6 cellular contexts compared by ENCODE assay signal in the genomic region with DNA sequence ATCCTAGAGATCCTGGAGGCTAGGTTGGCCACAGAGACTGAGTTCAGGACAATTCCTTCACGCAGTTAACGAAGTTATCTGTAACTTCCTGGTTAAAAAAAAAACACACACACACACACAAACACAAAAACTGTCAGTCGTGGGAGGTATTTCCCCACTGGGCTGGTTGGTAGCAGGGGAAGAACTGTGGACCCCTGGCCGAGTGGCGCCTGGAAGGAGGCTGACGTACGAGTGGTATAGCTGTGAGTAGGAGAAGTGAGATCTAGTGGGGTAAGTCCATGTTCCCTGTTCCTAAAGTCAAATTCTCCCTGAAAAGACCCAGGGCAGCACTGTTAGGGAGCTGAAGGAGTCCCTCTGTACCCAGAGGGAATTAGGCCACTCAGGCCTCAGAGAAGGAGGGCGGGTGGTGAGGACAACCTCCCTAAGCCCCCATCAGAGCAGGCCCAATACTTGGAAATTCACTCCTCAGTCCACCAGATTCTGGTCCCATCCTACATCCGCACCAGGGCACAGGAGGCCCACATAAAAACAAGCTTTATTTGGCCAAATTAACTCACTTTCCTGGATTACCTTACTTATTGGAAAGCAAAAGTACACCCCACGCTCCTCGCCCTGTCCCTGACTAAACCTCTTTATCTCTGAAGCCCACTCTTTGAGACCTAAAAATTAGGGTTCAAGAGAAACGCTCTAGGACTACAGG.
DNase-seq lines count a peak whose midpoint lies in the region; TF ChIP-seq lines count a peak whose summit lies in the region.
"Not testable (repeated sequence)": the region's sequence is repeated elsewhere in the genome, so short reads cannot be mapped to it uniquely, and the experiment has no call there.

No MANE protein-coding gene starts in this region.

- H3K27me3 Mint-ChIP-seq in osteocyte (ENCODE audit: unreplicated experiment); type B pancreatic cell: not testable (repeated sequence)

- TF ChIP-seq CTCF in osteocyte (IDR thresholded peaks at IDR 0.05); sigmoid colon (IDR thresholded peaks at IDR 0.05); spleen (IDR thresholded peaks at IDR 0.05 in 8 of 11, conservative IDR thresholded peaks at IDR 0.05 in 3 of 11); type B pancreatic cell (conservative IDR thresholded peaks at IDR 0.05): not testable (repeated sequence)

- 82 to 84% methylated on average over 12 of the region's 12 CpGs for WGBS in sigmoid colon, 2 donors
- WGBS in spleen, 5 donors, result 75 to 86% (median 79%) methylated on average over 12 of the region's 12 CpGs

- not testable (repeated sequence) for H3K27ac ChIP-seq in sigmoid colon, spleen

- not testable (repeated sequence) for H3K4me3 Mint-ChIP-seq in osteocyte (ENCODE audit: unreplicated experiment); type B pancreatic cell

- H3K9me3 Mint-ChIP-seq in osteocyte (ENCODE audit: unreplicated experiment), result peaks cover 16% of the 10 kb centered on the region
- H3K9me3 Mint-ChIP-seq in type B pancreatic cell, result not testable (repeated sequence)

- H3K4me1 Mint-ChIP-seq in osteocyte (ENCODE audit: unreplicated experiment); type B pancreatic cell (ENCODE audit: unreplicated experiment): not testable (repeated sequence)

- not testable (repeated sequence) for TF ChIP-seq POLR2A in sigmoid colon (IDR thresholded peaks at IDR 0.05); spleen (IDR thresholded peaks at IDR 0.05)

- not testable (repeated sequence) for H3K36me3 Mint-ChIP-seq in osteocyte (ENCODE audit: unreplicated experiment); type B pancreatic cell

- intact Hi-C loops in posterior vena cava (cut with DNase I); sigmoid colon (cut with DNase I); spleen (cut with DNase I; ENCODE audit: low total_unique reads): not testable (repeated sequence)

- not testable (repeated sequence) for H3K27ac Mint-ChIP-seq in osteocyte (ENCODE audit: unreplicated experiment); type B pancreatic cell

- not testable (repeated sequence) for H3K27me3 ChIP-seq in sigmoid colon; spleen (replicated peaks in 1 of 7)

- H3K4me3 ChIP-seq in sigmoid colon, spleen: not testable (repeated sequence)

- DNase-seq in activated effector memory CD4-positive, alpha-beta T cell treated with anti-CD3 and anti-CD28 coated beads, Interleukin-2, amount 50 U/mL, for 16 hours, result peak; percentile 27
- peak; percentile 80 for DNase-seq in osteocyte (ENCODE audit: extremely low spot score, unreplicated experiment)
- DNase-seq in posterior vena cava (ENCODE audit: low spot score), result peak; percentile 42
- DNase-seq in sigmoid colon, result peak; percentile 14
- DNase-seq in spleen, result peak; percentile 46
- DNase-seq in type B pancreatic cell (ENCODE audit: extremely low spot score, unreplicated experiment), result peak; percentile 53

- not testable (repeated sequence) for H3K4me1 ChIP-seq in sigmoid colon, spleen

- not testable (repeated sequence) for H3K9me3 ChIP-seq in sigmoid colon
- peaks cover 0 to 51% (median 12%) of the 10 kb centered on the region in 8 donors for H3K9me3 ChIP-seq in spleen

- TF ChIP-seq EP300 in sigmoid colon (IDR thresholded peaks at IDR 0.05), result not testable (repeated sequence)

- not testable (repeated sequence) for H3K36me3 ChIP-seq in sigmoid colon, spleen

Comparison
In these comparisons a context has a peak if more than half of its experiments do, and no peak if none do; other contexts are left out.
1. DNase-seq: peak in every context shown above with its lines; median percentile 80 in osteocyte; 53 in type B pancreatic cell; 46 in spleen; 42 in posterior vena cava; 27 in activated effector memory CD4-positive, alpha-beta T cell treated with anti-CD3 and anti-CD28 coated beads, Interleukin-2, amount 50 U/mL, for 16 hours; 14 in sigmoid colon.